1 cellular context compared by ENCODE assay signal in genomic region chr2:218754781-218755180, GRCh38.
A peak's percentile ranks its signal among the peaks of the same experiment; 100 is the strongest.
TF ChIP-seq lines count a peak whose summit lies in the region.

No MANE protein-coding gene starts in this region.

TF ChIP-seq in HepG2, 621 proteins besides CTCF, POLR2A, EP300 and RAD21:
- peak; percentile 89; the same call in 1 of the 2 replicates for TF ChIP-seq ZC3H4 (CRISPR knock-in tag; IDR thresholded peaks at IDR 0.05; ENCODE audit: borderline replicate concordance)
- 0 out of 2 replicates have a peak, but pooled peaks have one; percentile 8 for TF ChIP-seq AFF4 (CRISPR knock-in tag; IDR thresholded peaks at IDR 0.05)
- 0 out of 2 replicates have a peak, but pooled peaks have one; percentile 12 for TF ChIP-seq ZNF510 (CRISPR knock-in tag; IDR thresholded peaks at IDR 0.05; ENCODE audit: low read depth)
- TF ChIP-seq ZBTB38 (CRISPR knock-in tag; IDR thresholded peaks at IDR 0.05) = peak; percentile 63; the same call in 1 of the 2 replicates
- TF ChIP-seq RBFOX2 (IDR thresholded peaks at IDR 0.05; ENCODE audit: low read depth, low read length) = peak; percentile 35; the same call in 1 of the 2 replicates
- no peak for TF ChIP-seq ZNF317 (CRISPR knock-in tag; IDR thresholded peaks at IDR 0.05)
- no peak for TF ChIP-seq ZNF232 (CRISPR knock-in tag; IDR thresholded peaks at IDR 0.05; ENCODE audit: borderline replicate concordance)
- 0 out of 2 replicates have a peak, but pooled peaks have one; percentile 49 for TF ChIP-seq ZFP82 (CRISPR knock-in tag; IDR thresholded peaks at IDR 0.05; ENCODE audit: borderline replicate concordance)
- TF ChIP-seq NFATC3 (CRISPR knock-in tag; IDR thresholded peaks at IDR 0.05) = 0 out of 2 replicates have a peak, but pooled peaks have one; percentile 20
- no peak for TF ChIP-seq ZNF781 (CRISPR knock-in tag; IDR thresholded peaks at IDR 0.05; ENCODE audit: borderline replicate concordance, not compliant biosample characterization)
- TF ChIP-seq AHR (CRISPR knock-in tag; IDR thresholded peaks at IDR 0.05) = 0 out of 2 replicates have a peak, but pooled peaks have one; percentile 6
- no peak for TF ChIP-seq HOXD1 (CRISPR knock-in tag; IDR thresholded peaks at IDR 0.05)
- peak; percentile 47 for TF ChIP-seq MED8 (CRISPR knock-in tag; IDR thresholded peaks at IDR 0.05; ENCODE audit: insufficient replicate concordance)
- TF ChIP-seq ZUFSP (CRISPR knock-in tag; IDR thresholded peaks at IDR 0.05; ENCODE audit: borderline replicate concordance) = no peak
- TF ChIP-seq ZNF224 (CRISPR knock-in tag; IDR thresholded peaks at IDR 0.05) = 0 out of 2 replicates have a peak, but pooled peaks have one; percentile 41
- peak; percentile 38; the same call in 1 of the 2 replicates for TF ChIP-seq ZNF746 (CRISPR knock-in tag; IDR thresholded peaks at IDR 0.05)
- no peak for TF ChIP-seq USF2 (IDR thresholded peaks at IDR 0.05; ENCODE audit: low read depth, low read length)
- no peak for TF ChIP-seq USF2 (CRISPR knock-in tag; IDR thresholded peaks at IDR 0.05; ENCODE audit: borderline replicate concordance)
